ENCODE assay signal across 8 cellular contexts in genomic region chr3:66997560-66998074, GRCh38. TPM values are rescaled to one million over a fixed set of nuclear protein-coding genes. Genes with fewer than 3 reads are reported as not detected.
DNase-seq lines count a peak whose midpoint lies in the region; ATAC-seq lines count a peak whose summit lies in the region.

No MANE protein-coding gene starts in this region.

- H3K27me3 ChIP-seq in CD4-positive, CD25-positive, alpha-beta regulatory T cell (ENCODE audit: control insufficient read depth, insufficient read depth, low read length): peaks cover 25% of the 10 kb centered on the region
- H3K27me3 ChIP-seq in muscle layer of colon (ENCODE audit: control insufficient read depth in 1 of 2, insufficient read depth in 2 of 2, low read length in 2 of 2): no peaks in the 10 kb centered on the region

- peak overlapping the region in 2 of 3 donors; percentile 88 to 97 for H3K27ac Mint-ChIP-seq in CD4-positive, CD25-positive, alpha-beta regulatory T cell
- peak overlapping the region; percentile 67 for H3K27ac Mint-ChIP-seq in central memory CD8-positive, alpha-beta T cell (ENCODE audit: low read depth)

- peaks cover 40% of the 10 kb centered on the region for H3K27me3 Mint-ChIP-seq in CD4-positive, CD25-positive, alpha-beta regulatory T cell
- peaks cover 25% of the 10 kb centered on the region for H3K27me3 Mint-ChIP-seq in central memory CD8-positive, alpha-beta T cell

- no peaks in the 10 kb centered on the region for H3K36me3 ChIP-seq in CD4-positive, CD25-positive, alpha-beta regulatory T cell (ENCODE audit: control insufficient read depth, insufficient read depth, low read length)
- no peaks in the 10 kb centered on the region for H3K36me3 ChIP-seq in muscle layer of colon (ENCODE audit: insufficient read depth, low read length)

- no peak overlapping the region for H3K9ac ChIP-seq in muscle layer of colon (ENCODE audit: low read length)

- no peak for DNase-seq in CD4-positive, CD25-positive, alpha-beta regulatory T cell
- peak; percentile 64 for DNase-seq in LHCN-M2 (ENCODE audit: low read depth)
- no peak for DNase-seq in central memory CD8-positive, alpha-beta T cell (ENCODE audit: low spot score in 2 of 2)

- H3K9me3 ChIP-seq in CD4-positive, CD25-positive, alpha-beta regulatory T cell (ENCODE audit: control insufficient read depth in 2 of 2, low read length in 2 of 2): no peaks in the 10 kb centered on the region
- H3K9me3 ChIP-seq in muscle layer of colon (ENCODE audit: low read length): no peaks in the 10 kb centered on the region

- H3K27ac ChIP-seq in CD4-positive, CD25-positive, alpha-beta regulatory T cell (ENCODE audit: insufficient read depth, low read length, poor library complexity, severe bottlenecking): peak overlapping the region; percentile 79
- H3K27ac ChIP-seq in muscle layer of colon (ENCODE audit: low read depth, low read length): no peak overlapping the region

- H3K36me3 Mint-ChIP-seq in CD4-positive, CD25-positive, alpha-beta regulatory T cell: no peaks in the 10 kb centered on the region
- H3K36me3 Mint-ChIP-seq in central memory CD8-positive, alpha-beta T cell (ENCODE audit: insufficient read depth): peaks cover 8% of the 10 kb centered on the region

- peaks cover 33% of the 10 kb centered on the region for H3K4me1 ChIP-seq in CD4-positive, CD25-positive, alpha-beta regulatory T cell (ENCODE audit: control insufficient read depth, insufficient read depth, low read length, poor library complexity, severe bottlenecking)
- peaks cover 5% of the 10 kb centered on the region for H3K4me1 ChIP-seq in muscle layer of colon (ENCODE audit: insufficient read depth, low read length)

- ATAC-seq in CD4-positive, CD25-positive, alpha-beta regulatory T cell (ENCODE audit: low read depth in 2 of 2): no peak
- ATAC-seq in central memory CD8-positive, alpha-beta T cell (replicated peaks; ENCODE audit: extremely low read depth, poor library complexity, severe bottlenecking): no peak
- ATAC-seq in GM19023 (IDR thresholded peaks at IDR 0.05; ENCODE audit: unreplicated experiment) (no peak), HG03521 (IDR thresholded peaks at IDR 0.05; ENCODE audit: unreplicated experiment) (no peak), HG03457 (IDR thresholded peaks at IDR 0.05; ENCODE audit: unreplicated experiment) (no peak), GM21360 (IDR thresholded peaks at IDR 0.05; ENCODE audit: unreplicated experiment) (no peak)

- H3K9me3 Mint-ChIP-seq in CD4-positive, CD25-positive, alpha-beta regulatory T cell: peaks cover 0 to 3% (median 0%) of the 10 kb centered on the region in 7 donors
- no peaks in the 10 kb centered on the region for H3K9me3 Mint-ChIP-seq in central memory CD8-positive, alpha-beta T cell

- H3K4me3 ChIP-seq in CD4-positive, CD25-positive, alpha-beta regulatory T cell (ENCODE audit: low read depth, low read length): peak overlapping the region; percentile 60
- peak overlapping the region; percentile 56 to 77 for H3K4me3 ChIP-seq in muscle layer of colon (ENCODE audit: low read depth in 1 of 2, low read length in 2 of 2)

- H3K4me3 Mint-ChIP-seq in CD4-positive, CD25-positive, alpha-beta regulatory T cell: peak overlapping the region; percentile 92 to 98 (median 96)
- peak overlapping the region; percentile 86 for H3K4me3 Mint-ChIP-seq in central memory CD8-positive, alpha-beta T cell

- H3K4me1 Mint-ChIP-seq in CD4-positive, CD25-positive, alpha-beta regulatory T cell: peaks cover 16 to 40% (median 27%) of the 10 kb centered on the region in 4 donors
- H3K4me1 Mint-ChIP-seq in central memory CD8-positive, alpha-beta T cell: peaks cover 15% of the 10 kb centered on the region

RNA-seq across cellular contexts. Expression of gene KBTBD8, which starts 0.5 kb away (rescaled TPM):
- total RNA-seq in CD4-positive, CD25-positive, alpha-beta regulatory T cell: 18.2 TPM
- 1 to 10 TPM; 2.4 to 5.2 (median 3.4) TPM for polyA plus RNA-seq in CD4-positive, CD25-positive, alpha-beta regulatory T cell
- total RNA-seq in LHCN-M2 (2014; rRNA removed): 1.0 and 1.2 TPM in 2 replicates
- polyA plus RNA-seq in LHCN-M2 (2012): 0.18 TPM
